In genomic region chr15:98817745-98818144, GRCh38 we compare ENCODE assay signal across 30 cellular contexts.
"Had no signal": no experiment of that assay in that cellular context is flagged by ENCODE, and none has a peak within 500 bp of the region (broad histone marks: within the 10 kb centered on the region; RNA-seq: fewer than 3 reads in every experiment).

No MANE protein-coding gene starts in this region.

- H3K27ac ChIP-seq: left lung, lower lobe of right lung, pancreas, prostate gland, stomach, testis, thyroid gland, transverse colon, upper lobe of left lung, vagina had no signal

- FAIRE-seq: islet of Langerhans, kidney, pancreas had no signal

- H3K4me1 Mint-ChIP-seq: mesothelial cell of epicardium; naive B cell; stimulated activated naive B cell treated with anti-CD40 and anti-IgM and Interleukin-4, amounts not matched to agents 10 μg/mL and 1 μg/mL and 100 μg/mL, for 72 hours had no signal

- H3K36me3 ChIP-seq: left lung, lower lobe of right lung, pancreas, prostate gland, stomach, thyroid gland, transverse colon, upper lobe of left lung, vagina had no signal

- H3K27ac Mint-ChIP-seq: mesothelial cell of epicardium; natural killer cell; stimulated activated naive B cell treated with anti-CD40 and anti-IgM and Interleukin-4, amounts not matched to agents 10 μg/mL and 1 μg/mL and 100 μg/mL, for 72 hours had no signal

- DNase-seq: hypothalamus; immature natural killer cell; kidney; left colon; left lung; lower lobe of right lung; mammary epithelial cell; mesendoderm; naive B cell; natural killer cell; nucleus accumbens; pancreas; posterior cingulate gyrus; retina; right cardiac atrium; stimulated activated CD4-positive, alpha-beta T cell treated with anti-CD3 and anti-CD28 coated beads, Interleukin-12 subunit alpha, Interleukin-12 subunit beta, amount 100 ng/mL, for 4 hours; stimulated activated CD4-positive, alpha-beta T cell treated with anti-CD3 and anti-CD28 coated beads, Interleukin-15, amount 100 ng/mL, for 24 hours; stimulated activated CD4-positive, alpha-beta T cell treated with anti-CD3 and anti-CD28 coated beads, Interleukin-2, amount 100 ng/mL, for 24 hours; stimulated activated CD4-positive, alpha-beta T cell treated with anti-CD3 and anti-CD28 coated beads, Interleukin-4, amount 100 ng/mL, for 1 hour; stimulated activated naive B cell treated with anti-CD40 and anti-IgM and Interleukin-4, amounts not matched to agents 10 μg/mL and 1 μg/mL and 100 μg/mL, for 72 hours; stimulated activated naive CD8-positive, alpha-beta T cell treated with anti-CD3 and anti-CD28 coated beads, Interleukin-15, Interleukin-2, amounts not matched to agents 100 U/mL and 50 U/mL, for 24 hours; stomach; testis; thyroid gland; transverse colon; upper lobe of left lung had no signal

- H3K4me1 ChIP-seq: lower lobe of right lung, prostate gland had no signal

- H3K27me3 ChIP-seq: left lung, pancreas, stomach, testis, thyroid gland, transverse colon, upper lobe of left lung, vagina had no signal

- H3K9me3 ChIP-seq: left lung, lower lobe of right lung, pancreas, prostate gland, stomach, testis, thyroid gland, transverse colon, upper lobe of left lung, vagina had no signal

- H3K36me3 Mint-ChIP-seq: mesothelial cell of epicardium; naive B cell; natural killer cell; stimulated activated naive B cell treated with anti-CD40 and anti-IgM and Interleukin-4, amounts not matched to agents 10 μg/mL and 1 μg/mL and 100 μg/mL, for 72 hours had no signal

- H3K4me3 ChIP-seq: left lung, lower lobe of right lung, pancreas, prostate gland, stomach, testis, thyroid gland, transverse colon, upper lobe of left lung, vagina had no signal

- ATAC-seq: left colon; left lung; lower lobe of right lung; natural killer cell; pancreas; right cardiac atrium; stimulated activated naive B cell treated with anti-CD40 and anti-IgM and Interleukin-4, amounts not matched to agents 10 μg/mL and 1 μg/mL and 100 μg/mL, for 72 hours; stimulated activated naive CD8-positive, alpha-beta T cell treated with anti-CD3 and anti-CD28 coated beads, Interleukin-15, Interleukin-2, amounts not matched to agents 100 U/mL and 50 U/mL, for 24 hours had no signal

- H3K4me3 Mint-ChIP-seq: immature natural killer cell; mesothelial cell of epicardium; naive B cell; natural killer cell; stimulated activated naive B cell treated with anti-CD40 and anti-IgM and Interleukin-4, amounts not matched to agents 10 μg/mL and 1 μg/mL and 100 μg/mL, for 72 hours had no signal

- H3K27me3 Mint-ChIP-seq: naive B cell; stimulated activated naive B cell treated with anti-CD40 and anti-IgM and Interleukin-4, amounts not matched to agents 10 μg/mL and 1 μg/mL and 100 μg/mL, for 72 hours had no signal

- H3K9me3 Mint-ChIP-seq: immature natural killer cell, mesothelial cell of epicardium, natural killer cell had no signal
